8 cellular contexts compared by ENCODE assay signal in the genomic region with DNA sequence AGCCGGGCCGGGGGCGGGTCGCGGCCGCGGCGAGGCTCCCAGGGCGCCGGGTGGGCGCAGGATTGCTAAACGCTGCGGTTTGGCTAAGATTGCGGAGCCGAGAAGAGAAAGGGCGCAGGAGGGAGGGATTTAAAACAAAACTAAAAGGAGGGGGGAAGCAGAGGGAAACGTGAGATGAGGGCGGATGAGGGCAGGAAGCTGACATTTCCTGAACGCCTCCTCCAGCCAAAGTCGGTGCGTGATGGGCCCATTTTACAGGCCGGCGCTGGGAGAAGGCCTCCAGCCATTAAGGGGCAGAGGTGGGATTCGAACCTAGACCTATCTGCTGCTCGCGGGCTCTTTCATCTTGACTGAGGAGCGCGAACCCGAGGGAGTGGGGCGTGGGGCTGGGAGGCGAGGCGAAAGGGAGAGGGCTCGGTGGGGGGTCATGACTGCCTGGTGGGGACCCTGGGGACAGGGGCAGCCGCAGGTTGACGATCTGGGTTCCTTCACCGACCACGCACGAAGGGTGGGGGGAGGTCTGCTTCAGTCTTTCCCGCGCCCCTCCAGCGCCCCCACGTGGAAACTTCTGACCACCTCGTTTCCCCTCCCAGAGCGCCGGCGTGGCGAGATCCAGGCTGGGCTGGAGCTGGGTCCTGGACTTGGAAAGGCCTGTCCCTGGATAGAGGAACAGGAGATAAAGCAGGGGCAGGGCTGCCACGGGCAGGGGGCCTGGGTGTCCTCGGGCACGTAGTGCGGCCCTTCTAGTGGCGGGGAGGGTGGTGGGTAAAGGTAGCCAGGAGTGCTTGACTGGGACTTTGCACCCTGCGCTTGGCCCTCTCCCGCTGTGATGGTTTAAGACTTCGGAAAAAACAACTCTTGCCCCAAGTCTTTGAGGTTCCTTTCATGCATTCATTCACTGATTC. TPM values are rescaled to one million over a fixed set of nuclear protein-coding genes. Genes with fewer than 3 reads are reported as not detected.
DNase-seq lines count a peak whose midpoint lies in the region; ATAC-seq and TF ChIP-seq lines count a peak whose summit lies in the region.

No MANE protein-coding gene starts in this region.

- DNase-seq in AG20443 (ENCODE audit: low spot score) (peak; percentile 84), HEK293T (ENCODE audit: extremely low spot score) (peak; percentile 86), SK-N-DZ (ENCODE audit: low spot score) (peak; percentile 67), Right ventricle myocardium superior (peak; percentile 88)
- DNase-seq in activated naive CD4-positive, alpha-beta T cell treated with anti-CD3 and anti-CD28 coated beads for 36 hours, result peak; percentile 76

- peak overlapping the region; percentile 78 for H3K4me3 Mint-ChIP-seq in activated naive CD4-positive, alpha-beta T cell treated with anti-CD3 and anti-CD28 coated beads for 36 hours

- H2AFZ ChIP-seq in parathyroid adenoma, result peak overlapping the region; percentile 68

- H3K9me3 Mint-ChIP-seq in activated naive CD4-positive, alpha-beta T cell treated with anti-CD3 and anti-CD28 coated beads for 36 hours, result no peaks in the 10 kb centered on the region

- H3K4me1 Mint-ChIP-seq in activated naive CD4-positive, alpha-beta T cell treated with anti-CD3 and anti-CD28 coated beads for 36 hours (ENCODE audit: low read depth), result peaks cover 12% of the 10 kb centered on the region

- POLR2A ChIA-PET in HEK293T (lab: Yijun Ruan, JAX), result no interaction called here

- H3K9ac ChIP-seq in parathyroid adenoma, result no peak overlapping the region

- H3K4me1 ChIP-seq in parathyroid adenoma, result peaks cover 4% of the 10 kb centered on the region
- peaks cover 3% of the 10 kb centered on the region for H3K4me1 ChIP-seq in thymus (ENCODE audit: control insufficient read depth, insufficient read depth, low read length)

- CTCF ChIA-PET in HEK293T (lab: Yijun Ruan, JAX), result no interaction called here
- CTCF ChIA-PET in activated naive CD4-positive, alpha-beta T cell treated with anti-CD3 and anti-CD28 coated beads for 36 hours (lab: Charles Lee), result interaction anchor here (1.0 to 1.7 kb wide), 3 partner anchors 159 to 284 kb away, joined by 3 to 4 read pairs (median 4); no protein-coding TSS in a partner anchor

- peak overlapping the region; percentile 64 for H3K27ac Mint-ChIP-seq in activated naive CD4-positive, alpha-beta T cell treated with anti-CD3 and anti-CD28 coated beads for 36 hours

- H3K27ac ChIP-seq in parathyroid adenoma (no peak overlapping the region), thymus (ENCODE audit: low read depth) (no peak overlapping the region)

- H3K36me3 Mint-ChIP-seq in activated naive CD4-positive, alpha-beta T cell treated with anti-CD3 and anti-CD28 coated beads for 36 hours (ENCODE audit: low read depth), result no peaks in the 10 kb centered on the region

- H3K27me3 ChIP-seq in parathyroid adenoma (ENCODE audit: control insufficient read depth, insufficient read depth, low read length), result no peaks in the 10 kb centered on the region
- peaks cover 24% of the 10 kb centered on the region for H3K27me3 ChIP-seq in thymus (ENCODE audit: control insufficient read depth, insufficient read depth)

- peak; percentile 58 for TF ChIP-seq CTCF in parathyroid adenoma (IDR thresholded peaks at IDR 0.05)

- WGBS in thymus, result 9% methylated on average over 55 of the region's 55 CpGs

- H3K4me3 ChIP-seq in parathyroid adenoma (ENCODE audit: low read depth, low read length) (peak overlapping the region; percentile 55), thymus (ENCODE audit: low read length) (peak overlapping the region; percentile 55)

- intact Hi-C loops in activated naive CD4-positive, alpha-beta T cell treated with anti-CD3 and anti-CD28 coated beads for 36 hours (cut with micrococcal nuclease), result loop anchor here (1.0 to 2.0 kb wide), 5 partner anchors 63 to 294 kb away; partner anchors contain the start of gene KAT7
- intact Hi-C loops in Right ventricle myocardium superior (cut with DNase I), result loop anchor here (5.0 to 10.0 kb wide), 2 partner anchors 144 to 277 kb away; partner anchors contain the start of genes NXPH3 and SLC35B1

- peaks cover 2% of the 10 kb centered on the region for H3K27me3 Mint-ChIP-seq in activated naive CD4-positive, alpha-beta T cell treated with anti-CD3 and anti-CD28 coated beads for 36 hours (ENCODE audit: low read depth)

- H3K9me3 ChIP-seq in parathyroid adenoma (ENCODE audit: control insufficient read depth, low read length) (no peaks in the 10 kb centered on the region), thymus (ENCODE audit: control insufficient read depth) (no peaks in the 10 kb centered on the region)

- H3K36me3 ChIP-seq in parathyroid adenoma (ENCODE audit: control insufficient read depth, insufficient read depth, low read length), result no peaks in the 10 kb centered on the region
- H3K36me3 ChIP-seq in thymus (ENCODE audit: control insufficient read depth, insufficient read depth), result peaks cover 7% of the 10 kb centered on the region

- ATAC-seq in Right ventricle myocardium superior (ENCODE audit: poor library complexity), result peak; percentile 88
- no peak for ATAC-seq in HG03108 (IDR thresholded peaks at IDR 0.05; ENCODE audit: unreplicated experiment)

- H3K4me2 ChIP-seq in parathyroid adenoma (ENCODE audit: low read length), result peak overlapping the region; percentile 69

- H3K79me2 ChIP-seq in parathyroid adenoma, result no peaks in the 10 kb centered on the region

TF ChIP-seq in HEK293T, 16 proteins besides CTCF, POLR2A, EP300 and RAD21:
- TF ChIP-seq FOXM1 (IDR thresholded peaks at IDR 0.05; ENCODE audit: borderline replicate concordance), result no peak
- TF ChIP-seq CTBP1 (IDR thresholded peaks at IDR 0.05; ENCODE audit: borderline replicate concordance), result no peak
- TF ChIP-seq L3MBTL2 (conservative IDR thresholded peaks at IDR 0.05), result peak; percentile 63

RNA-seq across cellular contexts. Expression of gene TAC4, which starts 3.8 kb away (rescaled TPM):
- polyA plus RNA-seq in SK-N-DZ (2014; cell fraction: cytosol; rRNA removed), result not detected in 2 replicates
- not detected in 2 replicates for polyA plus RNA-seq in SK-N-DZ (2014; cell fraction: nucleus; rRNA removed)
- not detected for total RNA-seq in activated naive CD4-positive, alpha-beta T cell treated with anti-CD3 and anti-CD28 coated beads for 36 hours
- total RNA-seq in Right ventricle myocardium superior, result not detected
- polyA plus RNA-seq in thymus, result 0.32 TPM
